17 cellular contexts compared by ENCODE assay signal in genomic region chr9:93814561-93814960, GRCh38.
DNase-seq lines count a peak whose midpoint lies in the region; TF ChIP-seq lines count a peak whose summit lies in the region.
"Had no signal": no experiment of that assay in that cellular context is flagged by ENCODE, and none has a peak within 500 bp of the region (broad histone marks: within the 10 kb centered on the region; RNA-seq: fewer than 3 reads in every experiment).

No MANE protein-coding gene starts in this region.

- H3K27ac ChIP-seq in VCaP (no peak overlapping the region), neural progenitor cell (no peak overlapping the region), coronary artery (no peak overlapping the region)
- H3K27ac ChIP-seq: 22Rv1, tibial nerve had no signal

- peak overlapping the region; percentile 71 for H3K4me2 ChIP-seq in neural progenitor cell

- no peaks in the 10 kb centered on the region for H3K9me3 Mint-ChIP-seq in neural progenitor cell
- H3K9me3 Mint-ChIP-seq in activated naive CD8-positive, alpha-beta T cell treated with anti-CD3 and anti-CD28 coated beads for 36 hours, result no peaks in the 10 kb centered on the region

- H3K4me3 Mint-ChIP-seq in neural progenitor cell, result no peak overlapping the region
- no peak overlapping the region for H3K4me3 Mint-ChIP-seq in activated naive CD8-positive, alpha-beta T cell treated with anti-CD3 and anti-CD28 coated beads for 36 hours
- H3K4me3 Mint-ChIP-seq: dendritic cell treated with granulocyte-macrophage colony-stimulating factor and Interleukin-4, amounts not matched to agents 40 ng/mL and 50 ng/mL, for 4 days had no signal

- peak; percentile 27 for DNase-seq in DMS 273 (lab: John Stamatoyannopoulos, UW; ENCODE audit: unreplicated experiment)
- no peak for DNase-seq in DMS 273 treated with DMSO at 0.1 percent for 48 hours (lab: John Stamatoyannopoulos, UW)
- DNase-seq in NCI-H128 (lab: John Stamatoyannopoulos, UW; ENCODE audit: unreplicated experiment), result peak; percentile 78
- peak; percentile 49 for DNase-seq in neural progenitor cell (ENCODE audit: low spot score)
- DNase-seq in mucosa of gallbladder (ENCODE audit: low spot score), result no peak
- DNase-seq in activated naive CD8-positive, alpha-beta T cell treated with anti-CD3 and anti-CD28 coated beads for 36 hours, result no peak
- DNase-seq in coronary artery (ENCODE audit: low spot score), result no peak
- DNase-seq: amygdala, DND-41, foreskin fibroblast, islet precursor cell, Karpas-422, T-helper 9 cell had no signal

- H3K79me2 ChIP-seq in neural progenitor cell (ENCODE audit: low read depth), result no peaks in the 10 kb centered on the region

- no peaks in the 10 kb centered on the region for H4K20me1 ChIP-seq in neural progenitor cell (ENCODE audit: low read depth)

- no peak overlapping the region for H2AFZ ChIP-seq in neural progenitor cell (replicated peaks)

- TF ChIP-seq CTCF in VCaP (conservative IDR thresholded peaks at IDR 0.05), result peak; percentile 51
- peak; percentile 42 for TF ChIP-seq CTCF in neural progenitor cell (IDR thresholded peaks at IDR 0.05)
- no peak for TF ChIP-seq CTCF in coronary artery (IDR thresholded peaks at IDR 0.05)

- H3K36me3 ChIP-seq in neural progenitor cell, result no peaks in the 10 kb centered on the region
- H3K36me3 ChIP-seq: tibial nerve had no signal

- peaks cover 11% of the 10 kb centered on the region for H3K27me3 Mint-ChIP-seq in neural progenitor cell (ENCODE audit: insufficient read depth, low read depth)
- H3K27me3 Mint-ChIP-seq in activated naive CD8-positive, alpha-beta T cell treated with anti-CD3 and anti-CD28 coated beads for 36 hours, result peaks cover 42% of the 10 kb centered on the region

- H3K9me3 ChIP-seq in neural progenitor cell (ENCODE audit: low read depth), result no peaks in the 10 kb centered on the region

- H3F3A ChIP-seq in neural progenitor cell (ENCODE audit: low read depth), result peaks cover 23% of the 10 kb centered on the region

- peaks cover 35% of the 10 kb centered on the region for H3K4me1 ChIP-seq in neural progenitor cell
- H3K4me1 ChIP-seq: tibial nerve had no signal

- peak overlapping the region; percentile 21 for H3K27ac Mint-ChIP-seq in neural progenitor cell
- no peak overlapping the region for H3K27ac Mint-ChIP-seq in activated naive CD8-positive, alpha-beta T cell treated with anti-CD3 and anti-CD28 coated beads for 36 hours
- H3K27ac Mint-ChIP-seq: dendritic cell treated with granulocyte-macrophage colony-stimulating factor and Interleukin-4, amounts not matched to agents 40 ng/mL and 50 ng/mL, for 4 days had no signal

- peaks cover 13% of the 10 kb centered on the region for H3K27me3 ChIP-seq in neural progenitor cell

- H3K4me3 ChIP-seq in neural progenitor cell, result no peak overlapping the region
- H3K4me3 ChIP-seq in coronary artery, result no peak overlapping the region
- H3K4me3 ChIP-seq: tibial nerve had no signal

- H3K9ac ChIP-seq in neural progenitor cell, result no peak overlapping the region

- H3K4me1 Mint-ChIP-seq in neural progenitor cell, result peaks cover 24% of the 10 kb centered on the region
- H3K4me1 Mint-ChIP-seq in activated naive CD8-positive, alpha-beta T cell treated with anti-CD3 and anti-CD28 coated beads for 36 hours, result no peaks in the 10 kb centered on the region

- H3K36me3 Mint-ChIP-seq in neural progenitor cell, result no peaks in the 10 kb centered on the region
- no peaks in the 10 kb centered on the region for H3K36me3 Mint-ChIP-seq in activated naive CD8-positive, alpha-beta T cell treated with anti-CD3 and anti-CD28 coated beads for 36 hours

Comparison
In these comparisons a context has a peak if more than half of its experiments do, and no peak if none do; other contexts are left out.
1. DNase-seq: peak in DMS 273 (single experiment), NCI-H128 (single experiment) and neural progenitor cell (single experiment); none in DMS 273 treated with DMSO at 0.1 percent for 48 hours (single experiment), mucosa of gallbladder (single experiment), activated naive CD8-positive, alpha-beta T cell treated with anti-CD3 and anti-CD28 coated beads for 36 hours (single experiment) and coronary artery (single experiment).